ENCODE assay signal across 29 cellular contexts in the genomic region with DNA sequence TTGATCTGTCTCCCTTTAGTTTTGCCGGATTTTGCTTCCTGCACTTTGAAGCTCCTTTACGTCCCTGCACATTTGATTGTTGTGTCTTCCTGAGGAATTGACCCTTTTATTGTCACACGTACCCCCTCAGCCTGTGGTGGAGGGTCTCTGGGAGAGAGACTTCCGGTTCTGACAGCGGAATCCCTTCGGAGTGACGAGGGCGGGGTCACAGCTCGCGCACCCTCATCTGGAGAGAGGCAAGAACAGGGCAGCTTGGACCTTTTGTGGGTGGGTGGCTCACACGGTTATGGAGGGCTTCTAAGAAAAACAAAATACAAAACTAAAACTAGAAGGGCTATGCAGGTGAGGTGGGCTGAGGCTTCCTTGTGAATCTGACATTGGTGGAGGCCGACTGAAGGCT. TPM values are rescaled to one million over a fixed set of nuclear protein-coding genes. Genes with fewer than 3 reads are reported as not detected.
DNase-seq lines count a peak whose midpoint lies in the region; ATAC-seq and TF ChIP-seq lines count a peak whose summit lies in the region.
"Had no signal": no experiment of that assay in that cellular context is flagged by ENCODE, and none has a peak within 500 bp of the region (broad histone marks: within the 10 kb centered on the region; RNA-seq: fewer than 3 reads in every experiment).

No MANE protein-coding gene starts in this region.

- H3K9me3 ChIP-seq in right cardiac atrium (ENCODE audit: control insufficient read depth, low read length) = no peaks in the 10 kb centered on the region
- H3K9me3 ChIP-seq in naive thymus-derived CD4-positive, alpha-beta T cell (ENCODE audit: control insufficient read depth in 2 of 3, low read length in 3 of 3) = no peaks in the 10 kb centered on the region
- H3K9me3 ChIP-seq: adrenal gland, body of pancreas, tibial artery had no signal

- no peak overlapping the region for H3K4me3 ChIP-seq in right cardiac atrium (ENCODE audit: low read length)
- no peak overlapping the region for H3K4me3 ChIP-seq in naive thymus-derived CD4-positive, alpha-beta T cell (ENCODE audit: low read length)
- H3K4me3 ChIP-seq: adrenal gland, body of pancreas, GM12878, hepatocyte, tibial artery had no signal

- no peaks in the 10 kb centered on the region for H3K27me3 Mint-ChIP-seq in brain
- peaks cover 0 to 17% (median 8%) of the 10 kb centered on the region in 5 donors for H3K27me3 Mint-ChIP-seq in naive thymus-derived CD4-positive, alpha-beta T cell

- intact Hi-C loops in right cardiac atrium (cut with DNase I) = no loop called here
- intact Hi-C loops in left ventricle myocardium superior (cut with micrococcal nuclease) = no loop called here
- intact Hi-C loops in naive thymus-derived CD4-positive, alpha-beta T cell (cut with micrococcal nuclease) = no loop called here

- H3K4me3 Mint-ChIP-seq in brain = peak overlapping the region in 1 of 5 experiments; percentile 8
- peak overlapping the region in 1 of 10 donors; percentile 25 for H3K4me3 Mint-ChIP-seq in naive thymus-derived CD4-positive, alpha-beta T cell
- H3K4me3 Mint-ChIP-seq: activated T-cell treated with anti-CD3 and anti-CD28 coated beads, Interleukin-2, amount 50 U/mL, for 24 hours had no signal

- peaks cover 70% of the 10 kb centered on the region for H3K4me1 Mint-ChIP-seq in brain
- H3K4me1 Mint-ChIP-seq in naive thymus-derived CD4-positive, alpha-beta T cell = peaks cover 43 to 76% (median 73%) of the 10 kb centered on the region in 7 donors

- H3K27ac Mint-ChIP-seq in brain = peak overlapping the region; percentile 13 to 86 (median 20)
- H3K27ac Mint-ChIP-seq in naive thymus-derived CD4-positive, alpha-beta T cell = peak overlapping the region in 6 of 9 donors; percentile 22 to 79 (median 55)
- H3K27ac Mint-ChIP-seq: activated T-cell treated with anti-CD3 and anti-CD28 coated beads, Interleukin-2, amount 50 U/mL, for 24 hours had no signal

- no peaks in the 10 kb centered on the region for H3K9me3 Mint-ChIP-seq in brain
- H3K9me3 Mint-ChIP-seq in naive thymus-derived CD4-positive, alpha-beta T cell = no peaks in the 10 kb centered on the region
- H3K9me3 Mint-ChIP-seq: activated T-cell treated with anti-CD3 and anti-CD28 coated beads, Interleukin-2, amount 50 U/mL, for 24 hours had no signal

- peaks cover 5% of the 10 kb centered on the region for H3K4me1 ChIP-seq in right cardiac atrium (ENCODE audit: control insufficient read depth, insufficient read depth, low read length)
- peaks cover 51 to 65% of the 10 kb centered on the region in 2 donors for H3K4me1 ChIP-seq in naive thymus-derived CD4-positive, alpha-beta T cell (ENCODE audit: control insufficient read depth in 2 of 2, insufficient read depth in 2 of 2, low read length in 2 of 2)

- POLR2A ChIA-PET in naive thymus-derived CD4-positive, alpha-beta T cell (lab: Charles Lee) = interaction anchor here (1.2 kb wide), 1 partner anchor 191 kb away, joined by 3 read pairs; no protein-coding TSS in a partner anchor

- 64% methylated on average over 12 of the region's 12 CpGs for WGBS in right cardiac atrium

- peaks cover 38% of the 10 kb centered on the region for H3K36me3 Mint-ChIP-seq in brain
- H3K36me3 Mint-ChIP-seq in naive thymus-derived CD4-positive, alpha-beta T cell = peaks cover 0 to 7% (median 0%) of the 10 kb centered on the region in 5 donors

- no peaks in the 10 kb centered on the region for H3K27me3 ChIP-seq in right cardiac atrium (ENCODE audit: control insufficient read depth, insufficient read depth)
- H3K27me3 ChIP-seq in naive thymus-derived CD4-positive, alpha-beta T cell (ENCODE audit: control insufficient read depth in 2 of 2, insufficient read depth in 2 of 2, low read length in 2 of 2) = no peaks in the 10 kb centered on the region
- H3K27me3 ChIP-seq: adrenal gland, body of pancreas, hepatocyte, tibial artery had no signal

- no peak for TF ChIP-seq CTCF in brain (conservative IDR thresholded peaks at IDR 0.05)

- peak overlapping the region; percentile 37 for H3K27ac ChIP-seq in right cardiac atrium (ENCODE audit: low read length)
- no peak overlapping the region for H3K27ac ChIP-seq in naive thymus-derived CD4-positive, alpha-beta T cell (ENCODE audit: low read depth, low read length)
- H3K27ac ChIP-seq: adrenal gland, body of pancreas, hepatocyte, RWPE1, tibial artery had no signal

- CTCF ChIA-PET in naive thymus-derived CD4-positive, alpha-beta T cell (lab: Charles Lee) = interaction anchor here (0.7 to 6.0 kb wide), 5 partner anchors 15 to 1572 kb away, joined by 3 to 45 read pairs (median 4); no protein-coding TSS in a partner anchor

- ATAC-seq in right cardiac atrium = no peak
- ATAC-seq in left ventricle myocardium superior = no peak
- ATAC-seq in naive thymus-derived CD4-positive, alpha-beta T cell = no peak
- no peak for ATAC-seq in HG03442 (IDR thresholded peaks at IDR 0.05; ENCODE audit: unreplicated experiment)
- no peak for ATAC-seq in HG02852 (IDR thresholded peaks at IDR 0.05; ENCODE audit: unreplicated experiment)
- ATAC-seq: body of pancreas, GM12878, HepG2, left colon had no signal

- no peaks in the 10 kb centered on the region for H3K36me3 ChIP-seq in naive thymus-derived CD4-positive, alpha-beta T cell (ENCODE audit: control insufficient read depth in 2 of 3, insufficient read depth in 3 of 3, low read length in 3 of 3)

- no peak for DNase-seq in right cardiac atrium
- no peak for DNase-seq in left ventricle myocardium superior
- DNase-seq in naive thymus-derived CD4-positive, alpha-beta T cell = no peak
- no peak for DNase-seq in glomerular visceral epithelial cell (ENCODE audit: extremely low spot score)
- no peak for DNase-seq in mesenteric fat pad (ENCODE audit: low spot score)
- DNase-seq: activated CD4-positive, CD25-positive, alpha-beta regulatory T cell treated with anti-CD3 and anti-CD28 coated beads, Interleukin-2, amount 50 U/mL, for 72 hours; activated CD8-positive, alpha-beta memory T cell treated with anti-CD3 and anti-CD28 coated beads for 24 hours; activated gamma-delta T cell treated with Interleukin-2 at 50 U/mL for 16 hours; activated T-cell treated with anti-CD3 and anti-CD28 coated beads, Interleukin-2, amount 50 U/mL, for 24 hours; body of pancreas; effector CD8-positive, alpha-beta T cell; EL; foreskin fibroblast; left colon; NCI-H146; T-helper 1 cell; tibial artery had no signal

RNA-seq across cellular contexts. Expression of a gene that starts 26.0 kb away (rescaled TPM):
- 1 to 10 TPM in 1 of 4 donors, under 1 TPM in 3; 0.45 to 1.0 (median 0.91) TPM for total RNA-seq in right cardiac atrium
- polyA plus RNA-seq in right cardiac atrium = 0.36 TPM
- total RNA-seq in left ventricle myocardium superior = 0.05 TPM
- 2.4 TPM for polyA plus RNA-seq in brain (ENCODE audit: insufficient read depth, low read depth, low replicate concordance)
- total RNA-seq in naive thymus-derived CD4-positive, alpha-beta T cell = 1 to 10 TPM in 1 of 5 experiments, under 1 TPM in 4; 0.07 to 2.4 (median 0.80) TPM
- under 1 TPM; 0.07 to 0.13 TPM for polyA plus RNA-seq in naive thymus-derived CD4-positive, alpha-beta T cell
- total RNA-seq in mesenteric fat pad = 0.16 TPM
- total RNA-seq: body of pancreas, H4, hepatocyte, HepG2, LHCN-M2, NCI-H460, pulmonary artery endothelial cell had no signal
